In the genomic region with DNA sequence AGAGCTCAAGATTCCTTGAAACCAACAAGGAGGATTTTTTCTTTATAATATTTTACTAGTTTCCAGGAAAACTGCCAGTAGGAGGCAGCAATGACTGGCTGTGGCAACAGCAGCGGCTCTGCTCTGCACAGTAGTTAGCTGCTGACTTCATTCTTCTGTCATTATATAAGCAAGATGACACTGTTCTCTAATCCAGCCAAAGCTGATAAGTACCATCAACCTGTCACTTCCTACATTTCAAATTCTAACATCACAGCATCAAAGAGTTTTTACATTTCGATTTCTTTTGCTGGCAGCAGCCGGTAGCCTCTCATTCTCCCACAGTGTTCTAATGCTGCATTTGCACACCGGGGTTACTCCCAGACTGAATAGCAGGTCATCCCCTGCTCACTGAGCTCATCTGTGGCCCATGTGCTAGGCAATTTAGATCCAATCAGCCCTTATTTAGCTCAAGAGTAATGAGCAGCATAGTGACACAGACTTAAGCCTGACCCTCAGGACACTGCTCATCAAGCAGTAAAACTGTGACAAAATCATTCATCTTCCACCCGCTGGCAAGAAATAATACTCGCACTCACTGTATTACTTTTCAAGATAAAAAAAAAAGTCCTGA, we compare ENCODE assay signal across 8 cellular contexts.
A peak's percentile ranks its signal among the peaks of the same experiment; 100 is the strongest.
DNase-seq lines count a peak whose midpoint lies in the region; ATAC-seq, FAIRE-seq and TF ChIP-seq lines count a peak whose summit lies in the region.

No MANE protein-coding gene starts in this region.

- CTCF ChIA-PET in BJ (lab: Yijun Ruan, JAX) = interaction anchor here (0.6 to 3.6 kb wide), 22 partner anchors 9 to 222 kb away, joined by 3 to 26 read pairs (median 5); no protein-coding TSS in a partner anchor
- CTCF ChIA-PET in CD8-positive, alpha-beta memory T cell (lab: Charles Lee) = no interaction called here

- no peaks in the 10 kb centered on the region for H3K9me3 ChIP-seq in CD8-positive, alpha-beta memory T cell (ENCODE audit: low read length)

- peaks cover 8% of the 10 kb centered on the region for H3K4me1 Mint-ChIP-seq in HFFc6 (ENCODE audit: low read depth)
- peaks cover 7% of the 10 kb centered on the region for H3K4me1 Mint-ChIP-seq in T-helper 1 cell treated with Interleukin-12 subunit alpha and Interleukin-12 subunit beta and Interleukin-4 antibody, amounts not matched to agents 30 μg/mL and 1 μg/mL, for 36 hours (ENCODE audit: low read depth)
- H3K4me1 Mint-ChIP-seq in natural killer cell treated with Interleukin-12 subunit alpha and Interleukin-12 subunit beta and Interleukin-15 and Interleukin-18, amount 100 ng/mL, for 72 hours (ENCODE audit: low read depth in 2 of 2) = peaks cover 0 to 4% of the 10 kb centered on the region in 2 donors
- H3K4me1 Mint-ChIP-seq in CD8-positive, alpha-beta memory T cell = peaks cover 4 to 9% (median 5%) of the 10 kb centered on the region in 3 donors

- ATAC-seq in sciatic nerve = peak; percentile 72
- no peak for ATAC-seq in natural killer cell treated with Interleukin-12 subunit alpha and Interleukin-12 subunit beta and Interleukin-15 and Interleukin-18, amount 100 ng/mL, for 72 hours

- no peaks in the 10 kb centered on the region for H3K27me3 Mint-ChIP-seq in HFFc6 (ENCODE audit: insufficient read depth)
- no peaks in the 10 kb centered on the region for H3K27me3 Mint-ChIP-seq in T-helper 1 cell treated with Interleukin-12 subunit alpha and Interleukin-12 subunit beta and Interleukin-4 antibody, amounts not matched to agents 30 μg/mL and 1 μg/mL, for 36 hours (ENCODE audit: low read depth)
- H3K27me3 Mint-ChIP-seq in natural killer cell treated with Interleukin-12 subunit alpha and Interleukin-12 subunit beta and Interleukin-15 and Interleukin-18, amount 100 ng/mL, for 72 hours = no peaks in the 10 kb centered on the region
- H3K27me3 Mint-ChIP-seq in CD8-positive, alpha-beta memory T cell = no peaks in the 10 kb centered on the region

- H3K4me1 ChIP-seq in CD8-positive, alpha-beta memory T cell (ENCODE audit: insufficient read depth, low read length) = no peaks in the 10 kb centered on the region

- FAIRE-seq in GM12891 (lab: Jason Lieb, UNC) = no peak

- no peak overlapping the region for H3K27ac ChIP-seq in CD8-positive, alpha-beta memory T cell (ENCODE audit: low read depth, low read length)

- H3K36me3 ChIP-seq in BJ (ENCODE audit: control insufficient read depth, insufficient read depth, low read length) = no peaks in the 10 kb centered on the region
- no peaks in the 10 kb centered on the region for H3K36me3 ChIP-seq in CD8-positive, alpha-beta memory T cell (ENCODE audit: insufficient read depth, low read length)

- H3K4me3 Mint-ChIP-seq in HFFc6 = no peak overlapping the region; the same call in 1 of the 2 replicates
- H3K4me3 Mint-ChIP-seq in T-helper 1 cell treated with Interleukin-12 subunit alpha and Interleukin-12 subunit beta and Interleukin-4 antibody, amounts not matched to agents 30 μg/mL and 1 μg/mL, for 36 hours = no peak overlapping the region
- H3K4me3 Mint-ChIP-seq in natural killer cell treated with Interleukin-12 subunit alpha and Interleukin-12 subunit beta and Interleukin-15 and Interleukin-18, amount 100 ng/mL, for 72 hours = no peak overlapping the region
- no peak overlapping the region for H3K4me3 Mint-ChIP-seq in CD8-positive, alpha-beta memory T cell

- no peak overlapping the region for H3K4me3 ChIP-seq in BJ (ENCODE audit: low read depth, low read length)
- H3K4me3 ChIP-seq in CD8-positive, alpha-beta memory T cell (ENCODE audit: low read length) = no peak overlapping the region

- TF ChIP-seq POLR2A in GM12891 (IDR thresholded peaks at IDR 0.05; ENCODE audit: low read depth, low read length) = no peak

- intact Hi-C loops in sciatic nerve (cut with DNase I) = no loop called here

- DNase-seq in BJ (ENCODE audit: low read depth) (peak; percentile 22), HFFc6 (peak; percentile 69), glomerular visceral epithelial cell (ENCODE audit: extremely low spot score) (peak; percentile 60), sciatic nerve (ENCODE audit: low spot score) (no peak), GM12891 (ENCODE audit: insufficient read length, low spot score) (no peak)
- DNase-seq in natural killer cell treated with Interleukin-12 subunit alpha and Interleukin-12 subunit beta and Interleukin-15 and Interleukin-18, amount 100 ng/mL, for 72 hours (ENCODE audit: low spot score) = no peak
- DNase-seq in CD8-positive, alpha-beta memory T cell = no peak

- H3K27me3 ChIP-seq in BJ (ENCODE audit: control insufficient read depth, insufficient read depth, low read length) = no peaks in the 10 kb centered on the region
- no peaks in the 10 kb centered on the region for H3K27me3 ChIP-seq in CD8-positive, alpha-beta memory T cell (ENCODE audit: insufficient read depth, low read length, poor library complexity, severe bottlenecking)

- no peaks in the 10 kb centered on the region for H3K36me3 Mint-ChIP-seq in HFFc6 (ENCODE audit: low read depth)
- H3K36me3 Mint-ChIP-seq in T-helper 1 cell treated with Interleukin-12 subunit alpha and Interleukin-12 subunit beta and Interleukin-4 antibody, amounts not matched to agents 30 μg/mL and 1 μg/mL, for 36 hours (ENCODE audit: low read depth) = peaks cover 2% of the 10 kb centered on the region
- no peaks in the 10 kb centered on the region for H3K36me3 Mint-ChIP-seq in natural killer cell treated with Interleukin-12 subunit alpha and Interleukin-12 subunit beta and Interleukin-15 and Interleukin-18, amount 100 ng/mL, for 72 hours
- H3K36me3 Mint-ChIP-seq in CD8-positive, alpha-beta memory T cell = peaks cover 6 to 14% (median 6%) of the 10 kb centered on the region in 3 donors

- H3K27ac Mint-ChIP-seq in HFFc6 = peak overlapping the region; percentile 6; the same call in 1 of the 2 replicates
- H3K27ac Mint-ChIP-seq in T-helper 1 cell treated with Interleukin-12 subunit alpha and Interleukin-12 subunit beta and Interleukin-4 antibody, amounts not matched to agents 30 μg/mL and 1 μg/mL, for 36 hours = peak overlapping the region; percentile 19
- H3K27ac Mint-ChIP-seq in natural killer cell treated with Interleukin-12 subunit alpha and Interleukin-12 subunit beta and Interleukin-15 and Interleukin-18, amount 100 ng/mL, for 72 hours = no peak overlapping the region
- peak overlapping the region in 1 of 8 donors; percentile 24 for H3K27ac Mint-ChIP-seq in CD8-positive, alpha-beta memory T cell

- POLR2A ChIA-PET in BJ (lab: Charles Lee) = interaction anchor here (0.7 kb wide), 1 partner anchor 14 kb away, joined by 15 read pairs; no protein-coding TSS in a partner anchor
- POLR2A ChIA-PET in CD8-positive, alpha-beta memory T cell (lab: Charles Lee) = interaction anchor here (0.6 to 0.7 kb wide), 2 partner anchors 26 to 38 kb away, joined by 3 to 4 read pairs; no protein-coding TSS in a partner anchor

- TF ChIP-seq CTCF in BJ (IDR thresholded peaks at IDR 0.05; ENCODE audit: insufficient read depth, low read depth, low read length) (peak; percentile 69), HFFc6 (IDR thresholded peaks at IDR 0.05) (peak; percentile 83)

- H3K9me3 Mint-ChIP-seq in HFFc6 = no peaks in the 10 kb centered on the region
- H3K9me3 Mint-ChIP-seq in T-helper 1 cell treated with Interleukin-12 subunit alpha and Interleukin-12 subunit beta and Interleukin-4 antibody, amounts not matched to agents 30 μg/mL and 1 μg/mL, for 36 hours = no peaks in the 10 kb centered on the region
- H3K9me3 Mint-ChIP-seq in natural killer cell treated with Interleukin-12 subunit alpha and Interleukin-12 subunit beta and Interleukin-15 and Interleukin-18, amount 100 ng/mL, for 72 hours = no peaks in the 10 kb centered on the region
- H3K9me3 Mint-ChIP-seq in CD8-positive, alpha-beta memory T cell = no peaks in the 10 kb centered on the region

TF ChIP-seq in GM12891, 5 proteins besides CTCF, POLR2A, EP300 and RAD21:
- TF ChIP-seq POU2F2 (IDR thresholded peaks at IDR 0.05; ENCODE audit: low read depth, low read length) = no peak

Comparison
In these comparisons a context has a peak if more than half of its experiments do, and no peak if none do; other contexts are left out.
1. DNase-seq: peak in BJ (single experiment), HFFc6 (single experiment) and glomerular visceral epithelial cell (single experiment); none in sciatic nerve (single experiment), GM12891 (single experiment), natural killer cell treated with Interleukin-12 subunit alpha and Interleukin-12 subunit beta and Interleukin-15 and Interleukin-18, amount 100 ng/mL, for 72 hours (single experiment) and CD8-positive, alpha-beta memory T cell (0 of 5).
2. H3K27ac Mint-ChIP-seq: peak in HFFc6 (single experiment) and T-helper 1 cell treated with Interleukin-12 subunit alpha and Interleukin-12 subunit beta and Interleukin-4 antibody, amounts not matched to agents 30 μg/mL and 1 μg/mL, for 36 hours (single experiment); none in natural killer cell treated with Interleukin-12 subunit alpha and Interleukin-12 subunit beta and Interleukin-15 and Interleukin-18, amount 100 ng/mL, for 72 hours (0 of 2).